In the genomic region with DNA sequence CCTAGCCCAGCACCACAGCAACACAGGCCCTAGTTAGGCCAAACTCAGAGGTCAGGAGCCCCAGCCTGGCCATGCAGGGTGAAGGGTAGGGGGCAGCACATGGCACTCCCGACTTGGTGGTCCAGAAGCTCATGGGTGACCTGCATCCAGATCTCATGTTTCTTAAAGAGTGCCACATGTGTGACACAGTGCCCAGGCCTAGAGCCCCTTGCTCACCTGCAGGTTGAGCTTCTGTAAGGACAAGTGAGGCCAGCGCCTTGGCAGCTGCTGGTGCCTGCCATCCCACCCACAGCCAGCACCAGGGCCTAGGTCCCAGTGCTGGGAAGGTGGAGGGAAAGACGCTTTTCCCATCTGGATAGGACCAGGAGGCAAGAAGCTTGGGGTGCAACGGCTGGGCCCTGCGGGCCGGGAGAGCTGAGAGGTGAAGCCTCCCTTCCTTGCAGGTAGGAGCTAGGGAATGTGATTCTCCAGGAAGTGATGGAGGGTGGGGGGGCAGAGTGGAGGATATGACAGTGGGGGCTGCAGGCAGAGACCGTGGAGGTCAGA, we compare ENCODE assay signal across 16 cellular contexts. TPM values are rescaled to one million over a fixed set of nuclear protein-coding genes. Genes with fewer than 3 reads are reported as not detected.
DNase-seq lines count a peak whose midpoint lies in the region; ATAC-seq and TF ChIP-seq lines count a peak whose summit lies in the region.
"Had no signal": no experiment of that assay in that cellular context is flagged by ENCODE, and none has a peak within 500 bp of the region (broad histone marks: within the 10 kb centered on the region; RNA-seq: fewer than 3 reads in every experiment).

No MANE protein-coding gene starts in this region.

- DNase-seq in NT2/D1 (ENCODE audit: low read depth, low spot score): no peak
- DNase-seq in coronary artery (ENCODE audit: low spot score): no peak
- DNase-seq in neural crest cell (ENCODE audit: low read depth, low spot score): no peak
- no peak for DNase-seq in thoracic aorta (ENCODE audit: low spot score)
- DNase-seq in stimulated activated naive CD4-positive, alpha-beta T cell treated with Interleukin-2 at 50 U/mL for 16 hours (lab: John Stamatoyannopoulos, UW): no peak
- no peak for DNase-seq in activated naive CD4-positive, alpha-beta T cell treated with anti-CD3 and anti-CD28 coated beads for 36 hours
- DNase-seq: cortex of kidney had no signal

- H3K27ac ChIP-seq in coronary artery (peak overlapping the region; percentile 58 to 91), thoracic aorta (peak overlapping the region; percentile 93 to 96)
- H3K27ac ChIP-seq: BLaER1 treated with 17β-estradiol and CSF1 and Interleukin-3, amounts not matched to agents 10 nM and 100 nM had no signal

- H3K36me3 Mint-ChIP-seq in neural crest cell (ENCODE audit: low read depth): no peaks in the 10 kb centered on the region
- H3K36me3 Mint-ChIP-seq in activated naive CD4-positive, alpha-beta T cell treated with anti-CD3 and anti-CD28 coated beads for 36 hours (ENCODE audit: low read depth): no peaks in the 10 kb centered on the region
- H3K36me3 Mint-ChIP-seq: IgD-negative memory B cell, naive B cell had no signal

- ATAC-seq in thoracic aorta (ENCODE audit: insufficient number of reproducible peaks, low FRiP score, low read depth) (no peak), HG02642 (IDR thresholded peaks at IDR 0.05; ENCODE audit: poor library complexity, unreplicated experiment) (no peak)

- no peak for TF ChIP-seq CTCF in coronary artery (IDR thresholded peaks at IDR 0.05)
- TF ChIP-seq CTCF in neural crest cell (conservative IDR thresholded peaks at IDR 0.05): no peak
- no peak for TF ChIP-seq CTCF in thoracic aorta (IDR thresholded peaks at IDR 0.05)

- peaks cover 11% of the 10 kb centered on the region for H3K4me1 Mint-ChIP-seq in neural crest cell
- H3K4me1 Mint-ChIP-seq in activated naive CD4-positive, alpha-beta T cell treated with anti-CD3 and anti-CD28 coated beads for 36 hours (ENCODE audit: low read depth): peaks cover 5% of the 10 kb centered on the region

- H3K27me3 Mint-ChIP-seq in neural crest cell (ENCODE audit: low read depth): no peaks in the 10 kb centered on the region
- H3K27me3 Mint-ChIP-seq in activated naive CD4-positive, alpha-beta T cell treated with anti-CD3 and anti-CD28 coated beads for 36 hours (ENCODE audit: low read depth): peaks cover 21% of the 10 kb centered on the region

- no peak overlapping the region for H3K4me3 Mint-ChIP-seq in neural crest cell
- no peak overlapping the region for H3K4me3 Mint-ChIP-seq in activated naive CD4-positive, alpha-beta T cell treated with anti-CD3 and anti-CD28 coated beads for 36 hours
- H3K4me3 Mint-ChIP-seq: IgD-negative memory B cell had no signal

- H3K4me3 ChIP-seq in NT2/D1 (ENCODE audit: insufficient read length, low read depth) (no peak overlapping the region), coronary artery (no peak overlapping the region), thoracic aorta (no peak overlapping the region)
- H3K4me3 ChIP-seq: BLaER1 treated with 17β-estradiol and CSF1 and Interleukin-3, amounts not matched to agents 10 nM and 100 nM; prostate gland had no signal

- H3K9me3 Mint-ChIP-seq in neural crest cell: peaks cover 3% of the 10 kb centered on the region
- H3K9me3 Mint-ChIP-seq in activated naive CD4-positive, alpha-beta T cell treated with anti-CD3 and anti-CD28 coated beads for 36 hours: no peaks in the 10 kb centered on the region
- H3K9me3 Mint-ChIP-seq: effector memory CD8-positive, alpha-beta T cell; HFFc6; IgD-negative memory B cell; T-helper 1 cell treated with Interleukin-12 subunit alpha and Interleukin-12 subunit beta and Interleukin-4 antibody, amounts not matched to agents 30 μg/mL and 1 μg/mL, for 36 hours had no signal

- peak overlapping the region; percentile 57 for H3K27ac Mint-ChIP-seq in neural crest cell (ENCODE audit: unreplicated experiment)
- H3K27ac Mint-ChIP-seq in activated naive CD4-positive, alpha-beta T cell treated with anti-CD3 and anti-CD28 coated beads for 36 hours: no peak overlapping the region
- H3K27ac Mint-ChIP-seq: naive B cell had no signal

- peak overlapping the region; percentile 43 for H3K9ac ChIP-seq in NT2/D1 (ENCODE audit: insufficient read length, low read depth)
- H3K9ac ChIP-seq: BLaER1 treated with 17β-estradiol and CSF1 and Interleukin-3, amounts not matched to agents 10 nM and 100 nM had no signal

- no peaks in the 10 kb centered on the region for H3K27me3 ChIP-seq in NT2/D1 (ENCODE audit: insufficient read depth, insufficient read length)
- no peaks in the 10 kb centered on the region for H3K27me3 ChIP-seq in thoracic aorta (replicated peaks; ENCODE audit: insufficient read depth)

- CTCF ChIA-PET in activated naive CD4-positive, alpha-beta T cell treated with anti-CD3 and anti-CD28 coated beads for 36 hours (lab: Charles Lee): interaction anchor here (0.8 to 8.0 kb wide), 34 partner anchors 10 to 240 kb away, joined by 3 to 123 read pairs (median 6); a partner anchor contains a TSS

- intact Hi-C loops in activated naive CD4-positive, alpha-beta T cell treated with anti-CD3 and anti-CD28 coated beads for 36 hours (cut with micrococcal nuclease): loop anchor here (1.0 kb wide), 1 partner anchor 224 kb away; no protein-coding TSS in a partner anchor

- peaks cover 30% of the 10 kb centered on the region for H3K4me1 ChIP-seq in NT2/D1 (ENCODE audit: insufficient read depth, insufficient read length)
- peaks cover 32 to 78% of the 10 kb centered on the region in 2 donors for H3K4me1 ChIP-seq in thoracic aorta (ENCODE audit: control insufficient read depth in 1 of 2, low read depth in 2 of 2)
- H3K4me1 ChIP-seq: prostate gland had no signal

- H3K36me3 ChIP-seq in NT2/D1 (ENCODE audit: insufficient read depth, insufficient read length, low read length): peaks cover 8% of the 10 kb centered on the region
- peaks cover 37% of the 10 kb centered on the region for H3K36me3 ChIP-seq in thoracic aorta
- H3K36me3 ChIP-seq: BLaER1 treated with 17β-estradiol and CSF1 and Interleukin-3, amounts not matched to agents 10 nM and 100 nM; prostate gland had no signal

- H3K9me3 ChIP-seq in NT2/D1 (ENCODE audit: insufficient read depth, low read length): no peaks in the 10 kb centered on the region
- no peaks in the 10 kb centered on the region for H3K9me3 ChIP-seq in thoracic aorta
- H3K9me3 ChIP-seq: BLaER1 treated with 17β-estradiol and CSF1 and Interleukin-3, amounts not matched to agents 10 nM and 100 nM; heart right ventricle; prostate gland had no signal

RNA-seq across cellular contexts. Expression of a gene that starts 6.5 kb away (rescaled TPM):
- total RNA-seq in neural crest cell (10.8 and 11.7 TPM in 2 replicates), thoracic aorta (100 to 1,000 TPM in 1 of 2 donors, 10 to 100 TPM in 1; 38.9 to 115 TPM)
- under 1 TPM in 1 of 2 experiments, not detected in 1; 0.33 TPM for total RNA-seq in activated naive CD4-positive, alpha-beta T cell treated with anti-CD3 and anti-CD28 coated beads for 36 hours

RNA-seq across cellular contexts. Expression of a gene that starts 51.2 kb away (rescaled TPM):
- total RNA-seq in neural crest cell (0.19 and 0.39 TPM in 2 replicates), thoracic aorta (100 to 1,000 TPM; 638 to 761 TPM)
- not detected for total RNA-seq in activated naive CD4-positive, alpha-beta T cell treated with anti-CD3 and anti-CD28 coated beads for 36 hours

Comparison
In these comparisons a context has a peak if more than half of its experiments do, and no peak if none do; other contexts are left out.
1. RNA of a gene that starts 51.2 kb away (total RNA-seq): 638 to 761 TPM in thoracic aorta; 0.19 to 0.39 TPM in neural crest cell and not detected in activated naive CD4-positive, alpha-beta T cell treated with anti-CD3 and anti-CD28 coated beads for 36 hours; every median in the first group is over 100 times any median in the second.